In the genomic region with DNA sequence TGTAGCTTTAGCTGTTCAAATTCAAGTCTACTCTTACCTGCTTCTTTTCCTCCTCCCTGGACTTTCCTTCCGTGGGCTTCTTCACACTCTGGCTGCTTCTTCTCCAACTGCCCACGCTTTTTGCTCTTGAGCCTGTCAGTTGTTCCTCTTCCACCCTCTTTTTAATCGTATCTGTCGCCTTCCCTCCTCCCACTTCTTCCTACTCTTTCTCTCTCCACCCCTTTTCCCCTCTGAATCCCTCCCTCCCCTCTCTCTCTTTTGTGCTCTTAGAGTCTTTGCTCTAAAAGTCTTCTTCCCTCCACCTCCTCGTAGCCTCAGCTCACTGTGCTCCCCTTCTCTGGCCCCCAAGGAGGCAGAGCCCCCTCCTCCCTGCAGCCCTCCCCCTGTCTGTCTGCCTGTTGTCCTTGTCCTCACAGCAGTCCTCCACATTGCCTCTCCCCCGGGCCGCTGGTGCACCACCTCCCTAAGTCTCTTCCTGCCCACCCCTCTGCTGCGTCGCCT, we compare ENCODE assay signal across 1 cellular context.
TF ChIP-seq lines count a peak whose summit lies in the region.

No MANE protein-coding gene starts in this region.

TF ChIP-seq in GM23338, 12 proteins besides CTCF, POLR2A, EP300 and RAD21:
- TF ChIP-seq, protein P1, sequence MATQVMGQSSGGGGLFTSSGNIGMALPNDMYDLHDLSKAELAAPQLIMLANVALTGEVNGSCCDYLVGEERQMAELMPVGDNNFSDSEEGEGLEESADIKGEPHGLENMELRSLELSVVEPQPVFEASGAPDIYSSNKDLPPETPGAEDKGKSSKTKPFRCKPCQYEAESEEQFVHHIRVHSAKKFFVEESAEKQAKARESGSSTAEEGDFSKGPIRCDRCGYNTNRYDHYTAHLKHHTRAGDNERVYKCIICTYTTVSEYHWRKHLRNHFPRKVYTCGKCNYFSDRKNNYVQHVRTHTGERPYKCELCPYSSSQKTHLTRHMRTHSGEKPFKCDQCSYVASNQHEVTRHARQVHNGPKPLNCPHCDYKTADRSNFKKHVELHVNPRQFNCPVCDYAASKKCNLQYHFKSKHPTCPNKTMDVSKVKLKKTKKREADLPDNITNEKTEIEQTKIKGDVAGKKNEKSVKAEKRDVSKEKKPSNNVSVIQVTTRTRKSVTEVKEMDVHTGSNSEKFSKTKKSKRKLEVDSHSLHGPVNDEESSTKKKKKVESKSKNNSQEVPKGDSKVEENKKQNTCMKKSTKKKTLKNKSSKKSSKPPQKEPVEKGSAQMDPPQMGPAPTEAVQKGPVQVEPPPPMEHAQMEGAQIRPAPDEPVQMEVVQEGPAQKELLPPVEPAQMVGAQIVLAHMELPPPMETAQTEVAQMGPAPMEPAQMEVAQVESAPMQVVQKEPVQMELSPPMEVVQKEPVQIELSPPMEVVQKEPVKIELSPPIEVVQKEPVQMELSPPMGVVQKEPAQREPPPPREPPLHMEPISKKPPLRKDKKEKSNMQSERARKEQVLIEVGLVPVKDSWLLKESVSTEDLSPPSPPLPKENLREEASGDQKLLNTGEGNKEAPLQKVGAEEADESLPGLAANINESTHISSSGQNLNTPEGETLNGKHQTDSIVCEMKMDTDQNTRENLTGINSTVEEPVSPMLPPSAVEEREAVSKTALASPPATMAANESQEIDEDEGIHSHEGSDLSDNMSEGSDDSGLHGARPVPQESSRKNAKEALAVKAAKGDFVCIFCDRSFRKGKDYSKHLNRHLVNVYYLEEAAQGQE (IDR thresholded peaks at IDR 0.05; ENCODE audit: unreplicated experiment) = no peak
- TF ChIP-seq CREB1 (CRISPR knock-in tag; IDR thresholded peaks at IDR 0.05; ENCODE audit: low read depth) (no peak), ZNF331 (CRISPR knock-in tag; IDR thresholded peaks at IDR 0.05; ENCODE audit: low read depth) (no peak), EZH2 (IDR thresholded peaks at IDR 0.05; ENCODE audit: low read depth, unreplicated experiment) (no peak), EZH2phosphoT487 (IDR thresholded peaks at IDR 0.05; ENCODE audit: unreplicated experiment) (no peak), NANOG (IDR thresholded peaks at IDR 0.05; ENCODE audit: borderline replicate concordance) (no peak), POLR2AphosphoS5 (IDR thresholded peaks at IDR 0.05; ENCODE audit: low read depth) (no peak), JUNB (IDR thresholded peaks at IDR 0.05; ENCODE audit: unreplicated experiment) (no peak), ZNF114 (CRISPR knock-in tag; IDR thresholded peaks at IDR 0.05) (no peak), STAT1 (IDR thresholded peaks at IDR 0.05; ENCODE audit: unreplicated experiment) (no peak)
- TF ChIP-seq, protein P2, sequence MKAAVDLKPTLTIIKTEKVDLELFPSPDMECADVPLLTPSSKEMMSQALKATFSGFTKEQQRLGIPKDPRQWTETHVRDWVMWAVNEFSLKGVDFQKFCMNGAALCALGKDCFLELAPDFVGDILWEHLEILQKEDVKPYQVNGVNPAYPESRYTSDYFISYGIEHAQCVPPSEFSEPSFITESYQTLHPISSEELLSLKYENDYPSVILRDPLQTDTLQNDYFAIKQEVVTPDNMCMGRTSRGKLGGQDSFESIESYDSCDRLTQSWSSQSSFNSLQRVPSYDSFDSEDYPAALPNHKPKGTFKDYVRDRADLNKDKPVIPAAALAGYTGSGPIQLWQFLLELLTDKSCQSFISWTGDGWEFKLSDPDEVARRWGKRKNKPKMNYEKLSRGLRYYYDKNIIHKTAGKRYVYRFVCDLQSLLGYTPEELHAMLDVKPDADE (IDR thresholded peaks at IDR 0.05) = no peak
- TF ChIP-seq, protein P3, sequence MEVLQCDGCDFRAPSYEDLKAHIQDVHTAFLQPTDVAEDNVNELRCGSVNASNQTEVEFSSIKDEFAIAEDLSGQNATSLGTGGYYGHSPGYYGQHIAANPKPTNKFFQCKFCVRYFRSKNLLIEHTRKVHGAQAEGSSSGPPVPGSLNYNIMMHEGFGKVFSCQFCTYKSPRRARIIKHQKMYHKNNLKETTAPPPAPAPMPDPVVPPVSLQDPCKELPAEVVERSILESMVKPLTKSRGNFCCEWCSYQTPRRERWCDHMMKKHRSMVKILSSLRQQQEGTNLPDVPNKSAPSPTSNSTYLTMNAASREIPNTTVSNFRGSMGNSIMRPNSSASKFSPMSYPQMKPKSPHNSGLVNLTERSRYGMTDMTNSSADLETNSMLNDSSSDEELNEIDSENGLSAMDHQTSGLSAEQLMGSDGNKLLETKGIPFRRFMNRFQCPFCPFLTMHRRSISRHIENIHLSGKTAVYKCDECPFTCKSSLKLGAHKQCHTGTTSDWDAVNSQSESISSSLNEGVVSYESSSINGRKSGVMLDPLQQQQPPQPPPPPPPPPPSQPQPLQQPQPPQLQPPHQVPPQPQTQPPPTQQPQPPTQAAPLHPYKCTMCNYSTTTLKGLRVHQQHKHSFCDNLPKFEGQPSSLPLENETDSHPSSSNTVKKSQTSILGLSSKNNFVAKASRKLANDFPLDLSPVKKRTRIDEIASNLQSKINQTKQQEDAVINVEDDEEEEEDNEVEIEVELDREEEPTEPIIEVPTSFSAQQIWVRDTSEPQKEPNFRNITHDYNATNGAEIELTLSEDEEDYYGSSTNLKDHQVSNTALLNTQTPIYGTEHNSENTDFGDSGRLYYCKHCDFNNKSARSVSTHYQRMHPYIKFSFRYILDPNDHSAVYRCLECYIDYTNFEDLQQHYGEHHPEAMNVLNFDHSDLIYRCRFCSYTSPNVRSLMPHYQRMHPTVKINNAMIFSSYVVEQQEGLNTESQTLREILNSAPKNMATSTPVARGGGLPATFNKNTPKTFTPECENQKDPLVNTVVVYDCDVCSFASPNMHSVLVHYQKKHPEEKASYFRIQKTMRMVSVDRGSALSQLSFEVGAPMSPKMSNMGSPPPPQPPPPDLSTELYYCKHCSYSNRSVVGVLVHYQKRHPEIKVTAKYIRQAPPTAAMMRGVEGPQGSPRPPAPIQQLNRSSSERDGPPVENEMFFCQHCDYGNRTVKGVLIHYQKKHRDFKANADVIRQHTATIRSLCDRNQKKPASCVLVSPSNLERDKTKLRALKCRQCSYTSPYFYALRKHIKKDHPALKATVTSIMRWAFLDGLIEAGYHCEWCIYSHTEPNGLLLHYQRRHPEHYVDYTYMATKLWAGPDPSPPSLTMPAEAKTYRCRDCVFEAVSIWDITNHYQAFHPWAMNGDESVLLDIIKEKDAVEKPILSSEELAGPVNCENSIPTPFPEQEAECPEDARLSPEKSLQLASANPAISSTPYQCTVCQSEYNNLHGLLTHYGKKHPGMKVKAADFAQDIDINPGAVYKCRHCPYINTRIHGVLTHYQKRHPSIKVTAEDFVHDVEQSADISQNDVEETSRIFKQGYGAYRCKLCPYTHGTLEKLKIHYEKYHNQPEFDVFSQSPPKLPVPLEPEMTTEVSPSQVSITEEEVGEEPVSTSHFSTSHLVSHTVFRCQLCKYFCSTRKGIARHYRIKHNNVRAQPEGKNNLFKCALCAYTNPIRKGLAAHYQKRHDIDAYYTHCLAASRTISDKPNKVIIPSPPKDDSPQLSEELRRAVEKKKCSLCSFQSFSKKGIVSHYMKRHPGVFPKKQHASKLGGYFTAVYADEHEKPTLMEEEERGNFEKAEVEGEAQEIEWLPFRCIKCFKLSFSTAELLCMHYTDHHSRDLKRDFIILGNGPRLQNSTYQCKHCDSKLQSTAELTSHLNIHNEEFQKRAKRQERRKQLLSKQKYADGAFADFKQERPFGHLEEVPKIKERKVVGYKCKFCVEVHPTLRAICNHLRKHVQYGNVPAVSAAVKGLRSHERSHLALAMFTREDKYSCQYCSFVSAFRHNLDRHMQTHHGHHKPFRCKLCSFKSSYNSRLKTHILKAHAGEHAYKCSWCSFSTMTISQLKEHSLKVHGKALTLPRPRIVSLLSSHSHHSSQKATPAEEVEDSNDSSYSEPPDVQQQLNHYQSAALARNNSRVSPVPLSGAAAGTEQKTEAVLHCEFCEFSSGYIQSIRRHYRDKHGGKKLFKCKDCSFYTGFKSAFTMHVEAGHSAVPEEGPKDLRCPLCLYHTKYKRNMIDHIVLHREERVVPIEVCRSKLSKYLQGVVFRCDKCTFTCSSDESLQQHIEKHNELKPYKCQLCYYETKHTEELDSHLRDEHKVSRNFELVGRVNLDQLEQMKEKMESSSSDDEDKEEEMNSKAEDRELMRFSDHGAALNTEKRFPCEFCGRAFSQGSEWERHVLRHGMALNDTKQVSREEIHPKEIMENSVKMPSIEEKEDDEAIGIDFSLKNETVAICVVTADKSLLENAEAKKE (CRISPR knock-in tag; IDR thresholded peaks at IDR 0.05) = no peak
